ENCODE assay signal across 8 cellular contexts in genomic region chr12:56687225-56688128, GRCh38. TPM values are rescaled to one million over a fixed set of nuclear protein-coding genes. Genes with fewer than 3 reads are reported as not detected.
DNase-seq lines count a peak whose midpoint lies in the region; ATAC-seq, FAIRE-seq and TF ChIP-seq lines count a peak whose summit lies in the region.

No MANE protein-coding gene starts in this region.

- H2AFZ ChIP-seq in MM.1S (ENCODE audit: low read length), result no peak overlapping the region
- peak overlapping the region; percentile 63 for H2AFZ ChIP-seq in keratinocyte (ENCODE audit: control insufficient read depth, low read length)

- intact Hi-C loops in MCF 10A (cut with micrococcal nuclease), result loop anchor here (1.0 kb wide), 2 partner anchors 38 to 50 kb away; partner anchors contain the start of gene NACA

- no peaks in the 10 kb centered on the region for H3K9me2 ChIP-seq in MM.1S (replicated peaks; ENCODE audit: insufficient read depth, low read length)

- peak; percentile 5 for ATAC-seq in GM21529 (IDR thresholded peaks at IDR 0.05; ENCODE audit: unreplicated experiment)

- H3K79me2 ChIP-seq in MM.1S (ENCODE audit: low read length) (peaks cover 52% of the 10 kb centered on the region), keratinocyte (ENCODE audit: control insufficient read depth, insufficient read depth, low read length) (peaks cover 54% of the 10 kb centered on the region)

- H3K36me3 ChIP-seq in MM.1S (replicated peaks; ENCODE audit: insufficient read depth, low read length) (peaks cover 3% of the 10 kb centered on the region; the same call in 1 of the 2 replicates), keratinocyte (ENCODE audit: control insufficient read depth in 2 of 2, extremely low read depth in 1 of 2, insufficient read depth in 2 of 2, low read length in 2 of 2) (peaks cover 0 to 4% of the 10 kb centered on the region in 2 experiments)

- H3F3A ChIP-seq in MM.1S (ENCODE audit: insufficient read depth, low read length), result peaks cover 64% of the 10 kb centered on the region

- H3K4me2 ChIP-seq in MM.1S (ENCODE audit: low read depth, low read length), result peak overlapping the region; percentile 76
- peak overlapping the region; percentile 90 for H3K4me2 ChIP-seq in keratinocyte (ENCODE audit: control insufficient read depth, extremely low read depth, insufficient read depth, low read depth, low read length)

- no peaks in the 10 kb centered on the region; the same call in 1 of the 2 replicates for H3K4me1 ChIP-seq in MM.1S (ENCODE audit: low read length)
- H3K4me1 ChIP-seq in keratinocyte (ENCODE audit: control insufficient read depth, extremely low read depth, insufficient read depth, low read length), result peaks cover 22% of the 10 kb centered on the region

- H3K27me3 ChIP-seq in MM.1S (replicated peaks; ENCODE audit: insufficient read depth, low read length), result no peaks in the 10 kb centered on the region
- no peaks in the 10 kb centered on the region for H3K27me3 ChIP-seq in keratinocyte (ENCODE audit: control insufficient read depth, extremely low read depth, insufficient read depth, low read length)

- no peaks in the 10 kb centered on the region for H3K9me3 ChIP-seq in MM.1S (replicated peaks; ENCODE audit: insufficient read depth, low read length)
- no peaks in the 10 kb centered on the region for H3K9me3 ChIP-seq in keratinocyte (ENCODE audit: control insufficient read depth, low read depth, low read length)

- CTCF ChIA-PET in MCF 10A (lab: Yijun Ruan, JAX), result interaction anchor here (0.6 to 0.7 kb wide), 2 partner anchors 38 to 953 kb away, joined by 3 read pairs; no protein-coding TSS in a partner anchor

- TF ChIP-seq CTCF in MM.1S (IDR thresholded peaks at IDR 0.05; ENCODE audit: low read length), result no peak
- no peak for TF ChIP-seq CTCF in VCaP (conservative IDR thresholded peaks at IDR 0.05)
- no peak for TF ChIP-seq CTCF in MCF 10A (IDR thresholded peaks at IDR 0.05; ENCODE audit: unreplicated experiment)
- no peak for TF ChIP-seq CTCF in keratinocyte (optimal IDR thresholded peaks at IDR 0.05 in 1 of 3, IDR thresholded peaks at IDR 0.05 in 1 of 3, conservative IDR thresholded peaks at IDR 0.05 in 1 of 3; ENCODE audit: extremely low read depth in 1 of 3, insufficient read depth in 2 of 3, low read length in 3 of 3)

- H3K27ac ChIP-seq in MM.1S (ENCODE audit: low read length) (peak overlapping the region; percentile 99), VCaP (peak overlapping the region; percentile 100), keratinocyte (ENCODE audit: control insufficient read depth, insufficient read depth, low read length) (peak overlapping the region; percentile 95)

- dilution Hi-C loops in keratinocyte (cut with MboI; ENCODE audit: extremely low pct_ligation_motif_present, low sequenced_read_pairs), result no loop called here

- POLR2A ChIA-PET in MCF 10A (lab: Yijun Ruan, JAX), result interaction anchor here (0.6 to 8.2 kb wide), 26 partner anchors 9 to 466 kb away, joined by 3 to 181 read pairs (median 8); partner anchors contain the start of genes ATP5F1B, BAZ2A, NACA and NEMP1

- H3K4me1 Mint-ChIP-seq in MCF 10A (ENCODE audit: insufficient read depth, unreplicated experiment), result peaks cover 5% of the 10 kb centered on the region

- BruUV-seq in MCF 10A (replicated peaks; lab: Mats Ljungman, UMichigan), result no TSS peak

- DNase-seq in COLO668 (lab: John Stamatoyannopoulos, UW; ENCODE audit: unreplicated experiment), result peak; percentile 63
- DNase-seq in MM.1S, result peak; percentile 68
- peak; percentile 53 for DNase-seq in MCF 10A (ENCODE audit: unreplicated experiment)
- no peak for DNase-seq in keratinocyte (ENCODE audit: low read depth, low spot score)
- peak; percentile 29 to 40 (median 30) for DNase-seq in stimulated activated CD4-positive, alpha-beta T cell treated with anti-CD3 and anti-CD28 coated beads, Interleukin-12 subunit alpha, Interleukin-12 subunit beta, amount 100 ng/mL, for 48 hours (ENCODE audit: low read depth in 2 of 3, low spot score in 1 of 3)
- no peak for DNase-seq in NCI-H1694 treated with DMSO at 0.1 percent for 48 hours (lab: John Stamatoyannopoulos, UW)

- H3K36me3 Mint-ChIP-seq in MCF 10A (ENCODE audit: insufficient read depth, unreplicated experiment), result peaks cover 49% of the 10 kb centered on the region

- H3K27ac Mint-ChIP-seq in MCF 10A (ENCODE audit: low read depth, unreplicated experiment), result peak overlapping the region; percentile 97

- H3K9me1 ChIP-seq in keratinocyte (ENCODE audit: control insufficient read depth, extremely low read depth, insufficient read depth, low read length), result no peaks in the 10 kb centered on the region

- H3K9ac ChIP-seq in MM.1S (ENCODE audit: low read length), result peak overlapping the region; percentile 100
- H3K9ac ChIP-seq in keratinocyte (ENCODE audit: control insufficient read depth, extremely low read depth, insufficient read depth, low read length), result peak overlapping the region; percentile 97

- H3K4me3 ChIP-seq in MM.1S (ENCODE audit: low read length), result peak overlapping the region; percentile 97
- peak overlapping the region; percentile 93 to 99 (median 98) for H3K4me3 ChIP-seq in keratinocyte (ENCODE audit: control insufficient read depth in 2 of 3, extremely low read depth in 1 of 3, insufficient read depth in 2 of 3, low read depth in 1 of 3, low read length in 3 of 3)

- no peak for FAIRE-seq in keratinocyte (lab: Jason Lieb, UNC)

- no peaks in the 10 kb centered on the region for H3K27me3 Mint-ChIP-seq in MCF 10A (ENCODE audit: insufficient read depth, unreplicated experiment)

- no peaks in the 10 kb centered on the region for H3K9me3 Mint-ChIP-seq in MCF 10A (ENCODE audit: unreplicated experiment)

- H4K20me1 ChIP-seq in MM.1S (ENCODE audit: insufficient read depth, low read length) (no peaks in the 10 kb centered on the region; the same call in 1 of the 2 replicates), keratinocyte (ENCODE audit: control insufficient read depth, extremely low read depth, insufficient read depth, low read length) (peaks cover 8% of the 10 kb centered on the region)

- H3K4me3 Mint-ChIP-seq in MCF 10A (ENCODE audit: unreplicated experiment), result peak overlapping the region; percentile 89

RNA-seq across cellular contexts. Expression of gene PTGES3, which starts 0.6 kb away (rescaled TPM):
- total RNA-seq in MCF 10A (2022), result 212 and 228 TPM in 2 replicates
- 53.0 to 136 TPM (median 112 TPM) in 3 replicates for polyA plus RNA-seq in keratinocyte
- polyA plus RNA-seq in keratinocyte (2011; ENCODE audit: low read depth), result 958 TPM
- polyA plus RNA-seq in keratinocyte (2011; cell fraction: cytosol; rRNA removed), result 94.7 and 154 TPM in 2 replicates
- polyA plus RNA-seq in keratinocyte (2011; cell fraction: nucleus; rRNA removed), result 49.3 and 78.8 TPM in 2 replicates
- 191 and 202 TPM in 2 replicates for polyA plus RNA-seq in keratinocyte (2012; ENCODE audit: low replicate concordance)
- polyA minus RNA-seq in keratinocyte, result 9.1 to 70.6 TPM (median 28.6 TPM) in 3 replicates
- polyA minus RNA-seq in keratinocyte (2011; cell fraction: cytosol; rRNA and poly(A)+ RNA removed), result 76.7 TPM
- polyA minus RNA-seq in keratinocyte (2011; cell fraction: nucleus; rRNA and poly(A)+ RNA removed), result 24.5 and 38.3 TPM in 2 replicates

RNA-seq across cellular contexts. Expression of gene NACA, which starts 37.6 kb away (rescaled TPM):
- 1,274 and 1,490 TPM in 2 replicates for total RNA-seq in MCF 10A (2022)
- 649 to 953 TPM (median 747 TPM) in 3 replicates for polyA plus RNA-seq in keratinocyte
- polyA plus RNA-seq in keratinocyte (2011; ENCODE audit: low read depth), result 3,329 TPM
- polyA plus RNA-seq in keratinocyte (2011; cell fraction: cytosol; rRNA removed), result 531 and 643 TPM in 2 replicates
- 155 and 244 TPM in 2 replicates for polyA plus RNA-seq in keratinocyte (2011; cell fraction: nucleus; rRNA removed)
- polyA plus RNA-seq in keratinocyte (2012; ENCODE audit: low replicate concordance), result 1,397 and 1,812 TPM in 2 replicates
- polyA minus RNA-seq in keratinocyte, result 105 to 435 TPM (median 356 TPM) in 3 replicates
- 229 TPM for polyA minus RNA-seq in keratinocyte (2011; cell fraction: cytosol; rRNA and poly(A)+ RNA removed)
- 44.8 and 62.3 TPM in 2 replicates for polyA minus RNA-seq in keratinocyte (2011; cell fraction: nucleus; rRNA and poly(A)+ RNA removed)

RNA-seq across cellular contexts. Expression of gene ATP5F1B, which starts 41.7 kb away (rescaled TPM):
- 719 and 909 TPM in 2 replicates for total RNA-seq in MCF 10A (2022)
- polyA plus RNA-seq in keratinocyte, result 1,041 to 1,488 TPM (median 1,355 TPM) in 3 replicates
- 345 TPM for polyA plus RNA-seq in keratinocyte (2011; ENCODE audit: low read depth)
- 1,140 and 1,556 TPM in 2 replicates for polyA plus RNA-seq in keratinocyte (2011; cell fraction: cytosol; rRNA removed)
- polyA plus RNA-seq in keratinocyte (2011; cell fraction: nucleus; rRNA removed), result 951 and 1,005 TPM in 2 replicates
- 698 and 706 TPM in 2 replicates for polyA plus RNA-seq in keratinocyte (2012; ENCODE audit: low replicate concordance)
- 1,284 to 1,537 TPM (median 1,516 TPM) in 3 replicates for polyA minus RNA-seq in keratinocyte
- 873 TPM for polyA minus RNA-seq in keratinocyte (2011; cell fraction: cytosol; rRNA and poly(A)+ RNA removed)
- 274 and 399 TPM in 2 replicates for polyA minus RNA-seq in keratinocyte (2011; cell fraction: nucleus; rRNA and poly(A)+ RNA removed)

RNA-seq across cellular contexts. Expression of gene BAZ2A, which starts 57.4 kb away (rescaled TPM):
- total RNA-seq in MCF 10A (2022), result 87.3 and 101 TPM in 2 replicates
- polyA plus RNA-seq in keratinocyte, result 55.7 to 63.7 TPM (median 56.6 TPM) in 3 replicates
- 158 TPM for polyA plus RNA-seq in keratinocyte (2011; ENCODE audit: low read depth)
- 46.7 and 62.9 TPM in 2 replicates for polyA plus RNA-seq in keratinocyte (2011; cell fraction: cytosol; rRNA removed)
- polyA plus RNA-seq in keratinocyte (2011; cell fraction: nucleus; rRNA removed), result 232 and 291 TPM in 2 replicates
- polyA plus RNA-seq in keratinocyte (2012; ENCODE audit: low replicate concordance), result 33.2 and 36.9 TPM in 2 replicates
- polyA minus RNA-seq in keratinocyte, result 119 to 279 TPM (median 150 TPM) in 3 replicates
- polyA minus RNA-seq in keratinocyte (2011; cell fraction: cytosol; rRNA and poly(A)+ RNA removed), result 42.2 TPM
- 134 and 209 TPM in 2 replicates for polyA minus RNA-seq in keratinocyte (2011; cell fraction: nucleus; rRNA and poly(A)+ RNA removed)

Comparison
In these comparisons a context has a peak if more than half of its experiments do, and no peak if none do; other contexts are left out.
1. DNase-seq: peak in COLO668 (single experiment), MM.1S (single experiment), MCF 10A (single experiment) and stimulated activated CD4-positive, alpha-beta T cell treated with anti-CD3 and anti-CD28 coated beads, Interleukin-12 subunit alpha, Interleukin-12 subunit beta, amount 100 ng/mL, for 48 hours (3 of 3); none in keratinocyte (single experiment) and NCI-H1694 treated with DMSO at 0.1 percent for 48 hours (single experiment).
2. Peak in every context shown above with its lines, with median percentiles within 50 percentile points of each other: H3K27ac ChIP-seq.